ENCODE assay signal across 9 cellular contexts in the genomic region with DNA sequence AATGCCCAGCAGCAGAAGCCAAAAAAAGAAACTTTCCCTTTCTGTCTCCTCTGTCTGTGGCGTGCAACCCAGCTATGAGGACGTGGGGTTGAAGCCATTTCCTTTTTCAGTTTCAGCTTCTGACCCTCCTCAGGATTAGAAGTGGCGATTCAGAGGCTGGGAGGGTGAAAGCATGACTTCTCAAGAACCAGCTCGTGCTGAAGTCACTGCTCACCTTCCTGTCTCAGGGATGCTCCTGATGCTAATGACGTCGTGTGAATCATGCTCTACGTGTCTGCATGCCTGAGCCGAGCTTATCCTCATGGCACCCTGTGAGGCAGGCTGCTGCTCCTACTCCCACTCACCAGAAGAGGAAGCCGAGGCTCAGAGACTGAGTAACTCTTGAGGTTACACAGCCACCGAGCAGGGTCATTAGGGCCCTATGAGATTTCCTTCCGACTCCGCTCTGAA. TPM values are rescaled to one million over a fixed set of nuclear protein-coding genes. Genes with fewer than 3 reads are reported as not detected.
DNase-seq lines count a peak whose midpoint lies in the region; ATAC-seq and TF ChIP-seq lines count a peak whose summit lies in the region.
"Had no signal": no experiment of that assay in that cellular context is flagged by ENCODE, and none has a peak within 500 bp of the region (broad histone marks: within the 10 kb centered on the region; RNA-seq: fewer than 3 reads in every experiment).

No MANE protein-coding gene starts in this region.

- no peaks in the 10 kb centered on the region for H3K9me3 ChIP-seq in ovary

- peak; percentile 57 for DNase-seq in GM12864 (ENCODE audit: low read depth)
- peak; percentile 22 to 36 for DNase-seq in activated T-cell treated with anti-CD3 and anti-CD28 coated beads, Interleukin-2, amount 50 U/mL, for 72 hours
- DNase-seq in natural killer cell, result no peak
- DNase-seq in chondrocyte (ENCODE audit: low spot score), result no peak
- DNase-seq in NCI-H1417 (lab: John Stamatoyannopoulos, UW), result no peak
- DNase-seq in ovary, result no peak

- TF ChIP-seq CTCF in GM12864 (IDR thresholded peaks at IDR 0.05; ENCODE audit: low read depth, low read length, missing control alignments) (peak; percentile 15), natural killer cell (IDR thresholded peaks at IDR 0.05) (no peak), chondrocyte (IDR thresholded peaks at IDR 0.05) (no peak), ovary (IDR thresholded peaks at IDR 0.05) (no peak)

- peaks cover 58% of the 10 kb centered on the region for H3K27me3 Mint-ChIP-seq in activated T-cell treated with anti-CD3 and anti-CD28 coated beads, Interleukin-2, amount 50 U/mL, for 72 hours (ENCODE audit: low read depth)
- H3K27me3 Mint-ChIP-seq in natural killer cell (ENCODE audit: low read depth in 2 of 2) (peaks cover 17 to 26% of the 10 kb centered on the region in 2 donors), chondrocyte (ENCODE audit: low read depth) (peaks cover 37% of the 10 kb centered on the region)

- WGBS in ovary, 3 donors, result 32 to 44% (median 34%) methylated on average over 12 of the region's 12 CpGs

- intact Hi-C loops in natural killer cell (cut with micrococcal nuclease), result no loop called here
- intact Hi-C loops in ovary (cut with DNase I), result no loop called here

- TF ChIP-seq POLR2A in ovary (IDR thresholded peaks at IDR 0.05), result no peak

- H3K4me3 ChIP-seq in GM12864 (ENCODE audit: low read depth, low read length) (no peak overlapping the region; the same call in 1 of the 2 replicates), ovary (no peak overlapping the region)

- no peak for TF ChIP-seq EP300 in ovary (IDR thresholded peaks at IDR 0.05)

- H3K4me1 Mint-ChIP-seq in activated T-cell treated with anti-CD3 and anti-CD28 coated beads, Interleukin-2, amount 50 U/mL, for 72 hours (ENCODE audit: low read depth), result peaks cover 12% of the 10 kb centered on the region
- H3K4me1 Mint-ChIP-seq in natural killer cell, result no peaks in the 10 kb centered on the region
- H3K4me1 Mint-ChIP-seq in chondrocyte (ENCODE audit: low read depth), result no peaks in the 10 kb centered on the region

- H3K4me1 ChIP-seq in ovary (ENCODE audit: insufficient read depth), result no peaks in the 10 kb centered on the region

- H3K36me3 Mint-ChIP-seq in activated T-cell treated with anti-CD3 and anti-CD28 coated beads, Interleukin-2, amount 50 U/mL, for 72 hours (ENCODE audit: insufficient read depth in 2 of 2), result no peaks in the 10 kb centered on the region
- H3K36me3 Mint-ChIP-seq in natural killer cell, result no peaks in the 10 kb centered on the region
- no peaks in the 10 kb centered on the region for H3K36me3 Mint-ChIP-seq in chondrocyte (ENCODE audit: low read depth)

- H3K36me3 ChIP-seq in ovary, result no peaks in the 10 kb centered on the region

- H3K4me3 Mint-ChIP-seq in activated T-cell treated with anti-CD3 and anti-CD28 coated beads, Interleukin-2, amount 50 U/mL, for 72 hours, result no peak overlapping the region
- no peak overlapping the region for H3K4me3 Mint-ChIP-seq in natural killer cell
- no peak overlapping the region for H3K4me3 Mint-ChIP-seq in chondrocyte (ENCODE audit: unreplicated experiment)

- H3K27ac ChIP-seq in ovary, result no peak overlapping the region

- H3K27me3 ChIP-seq in ovary, result no peaks in the 10 kb centered on the region

- no peak overlapping the region for H3K27ac Mint-ChIP-seq in activated T-cell treated with anti-CD3 and anti-CD28 coated beads, Interleukin-2, amount 50 U/mL, for 72 hours
- H3K27ac Mint-ChIP-seq in natural killer cell, result no peak overlapping the region
- no peak overlapping the region for H3K27ac Mint-ChIP-seq in chondrocyte (ENCODE audit: unreplicated experiment)

- no peaks in the 10 kb centered on the region for H3K9me3 Mint-ChIP-seq in activated T-cell treated with anti-CD3 and anti-CD28 coated beads, Interleukin-2, amount 50 U/mL, for 72 hours
- H3K9me3 Mint-ChIP-seq in natural killer cell, result no peaks in the 10 kb centered on the region
- H3K9me3 Mint-ChIP-seq in chondrocyte (ENCODE audit: low read depth), result no peaks in the 10 kb centered on the region

- ATAC-seq in GM19467 (IDR thresholded peaks at IDR 0.05; ENCODE audit: unreplicated experiment) (peak; percentile 75), HG03457 (IDR thresholded peaks at IDR 0.05; ENCODE audit: unreplicated experiment) (peak; percentile 67), natural killer cell (peak; percentile 38 to 59 (median 46))
- peak; percentile 87 to 90 for ATAC-seq in activated T-cell treated with anti-CD3 and anti-CD28 coated beads, Interleukin-2, amount 50 U/mL, for 72 hours (replicated peaks in 1 of 2)

RNA-seq across cellular contexts. Expression of a gene that starts 5.7 kb away (rescaled TPM):
- total RNA-seq in activated T-cell treated with anti-CD3 and anti-CD28 coated beads, Interleukin-2, amount 50 U/mL, for 72 hours, result under 1 TPM; 0.12 to 0.31 TPM
- total RNA-seq in natural killer cell (not detected), chondrocyte (not detected in 3 replicates), ovary (1 to 10 TPM in 1 of 7 donors, under 1 TPM in 1, not detected in 5; 0.32 to 1.6 TPM)
- polyA plus RNA-seq in ovary, result not detected
- total RNA-seq: mononuclear cell had no signal

RNA-seq across cellular contexts. Expression of a gene that starts 13.7 kb away (rescaled TPM):
- 10 to 100 TPM; 25.7 to 35.2 TPM for total RNA-seq in activated T-cell treated with anti-CD3 and anti-CD28 coated beads, Interleukin-2, amount 50 U/mL, for 72 hours
- total RNA-seq in natural killer cell (10 to 100 TPM in 1 of 3 donors, 1 to 10 TPM in 2; 4.5 to 10.7 (median 8.5) TPM), chondrocyte (11.5 to 16.9 TPM (median 16.2 TPM) in 3 replicates), ovary (10 to 100 TPM; 10.0 to 26.0 (median 19.9) TPM)
- 10 to 100 TPM; 12.6 to 15.5 TPM for polyA plus RNA-seq in ovary

RNA-seq across cellular contexts. Expression of a gene that starts 40.2 kb away (rescaled TPM):
- total RNA-seq in activated T-cell treated with anti-CD3 and anti-CD28 coated beads, Interleukin-2, amount 50 U/mL, for 72 hours, result not detected
- total RNA-seq in natural killer cell, result not detected
- total RNA-seq in chondrocyte, result not detected in 3 replicates
- total RNA-seq in ovary, result not detected
- not detected for polyA plus RNA-seq in ovary

RNA-seq across cellular contexts. Expression of a gene that starts 48.0 kb away (rescaled TPM):
- total RNA-seq in activated T-cell treated with anti-CD3 and anti-CD28 coated beads, Interleukin-2, amount 50 U/mL, for 72 hours, result under 1 TPM in 1 of 2 donors, not detected in 1; 0.09 TPM
- 1 to 10 TPM in 2 of 3 donors, not detected in 1; 1.8 to 1.9 TPM for total RNA-seq in natural killer cell
- total RNA-seq in chondrocyte, result not detected in 3 replicates
- total RNA-seq in ovary, result under 1 TPM in 3 of 7 donors, not detected in 4; 0.11 to 0.67 (median 0.15) TPM
- polyA plus RNA-seq in ovary, result under 1 TPM; 0.02 to 0.05 TPM

Comparison
In these comparisons a context has a peak if more than half of its experiments do, and no peak if none do; other contexts are left out.
1. DNase-seq: peak in GM12864 (single experiment) and activated T-cell treated with anti-CD3 and anti-CD28 coated beads, Interleukin-2, amount 50 U/mL, for 72 hours (2 of 2); none in natural killer cell (single experiment), chondrocyte (single experiment), NCI-H1417 (0 of 3) and ovary (0 of 5).
2. Peak in every context shown above with its lines, with median percentiles within 50 percentile points of each other: ATAC-seq.